In genomic region chr3:30241721-30242120, GRCh38 we compare ENCODE assay signal across 30 cellular contexts.
"Had no signal": no experiment of that assay in that cellular context is flagged by ENCODE, and none has a peak within 500 bp of the region (broad histone marks: within the 10 kb centered on the region; RNA-seq: fewer than 3 reads in every experiment).

No MANE protein-coding gene starts in this region.

- H3K9ac ChIP-seq: neural progenitor cell had no signal

- H3K27ac ChIP-seq: body of pancreas, cardiac muscle cell, coronary artery, dorsolateral prefrontal cortex, foreskin keratinocyte, heart left ventricle, lower lobe of right lung, neural progenitor cell, right atrium auricular region, stomach, thyroid gland, WERI-Rb-1 had no signal

- H3K4me2 ChIP-seq: neural progenitor cell had no signal

- H3K27me3 ChIP-seq: body of pancreas, cardiac muscle cell, foreskin keratinocyte, heart left ventricle, neural progenitor cell, right atrium auricular region, stomach, thyroid gland had no signal

- H3K9me3 ChIP-seq: body of pancreas, lower lobe of right lung, right atrium auricular region, stomach, thyroid gland had no signal

- H3K36me3 ChIP-seq: cardiac muscle cell, heart left ventricle, lower lobe of right lung, neural progenitor cell, right atrium auricular region, stomach, thyroid gland, WERI-Rb-1 had no signal

- ATAC-seq: activated CD8-positive, alpha-beta T cell treated with anti-CD3 and anti-CD28 coated beads for 36 hours; activated naive CD4-positive, alpha-beta T cell treated with anti-CD3 and anti-CD28 coated beads, Interleukin-2, amount 50 U/mL, for 72 hours; body of pancreas; foreskin keratinocyte; heart left ventricle; lower lobe of right lung; natural killer cell; stimulated activated naive B cell treated with anti-CD40 and anti-IgM and Interleukin-4, amounts not matched to agents 10 μg/mL and 1 μg/mL and 100 μg/mL, for 72 hours had no signal

- DNase-seq: activated CD4-positive, alpha-beta T cell treated with anti-CD3 and anti-CD28 coated beads, Interleukin-2, amount 10 ng/mL, durations not matched to agents 24 days and 14 days; activated CD4-positive, CD25-positive, alpha-beta regulatory T cell treated with anti-CD3 and anti-CD28 coated beads, Interleukin-2, amount 50 U/mL, for 72 hours; activated CD8-positive, alpha-beta T cell treated with anti-CD3 and anti-CD28 coated beads for 36 hours; activated naive CD4-positive, alpha-beta T cell; activated T-cell treated with anti-CD3 and anti-CD28 coated beads, Interleukin-2, amount 50 U/mL, for 48 hours; anterior cingulate cortex; body of pancreas; dorsolateral prefrontal cortex; effector memory CD4-positive, alpha-beta T cell; erythroblast; foreskin keratinocyte; heart left ventricle; hypothalamus; immature natural killer cell; lower lobe of right lung; mesendoderm; natural killer cell; occipital lobe; stimulated activated CD4-positive, alpha-beta T cell treated with anti-CD3 and anti-CD28 coated beads, Interleukin-15, amount 100 ng/mL, for 24 hours; stimulated activated CD4-positive, alpha-beta T cell treated with anti-CD3 and anti-CD28 coated beads, Interleukin-2, amount 100 ng/mL, for 24 hours; stimulated activated naive B cell treated with anti-CD40 and anti-IgM and Interleukin-4, amounts not matched to agents 10 μg/mL and 1 μg/mL and 100 μg/mL, for 72 hours; stomach; T-helper 9 cell; thyroid gland; WERI-Rb-1 had no signal

- H3K4me3 ChIP-seq: body of pancreas, cardiac muscle cell, coronary artery, dorsolateral prefrontal cortex, heart left ventricle, lower lobe of right lung, neural progenitor cell, right atrium auricular region, stomach, thyroid gland had no signal

- H2AFZ ChIP-seq: neural progenitor cell had no signal

- H3K4me1 ChIP-seq: body of pancreas, foreskin keratinocyte, heart left ventricle, lower lobe of right lung, right atrium auricular region, stomach, thyroid gland had no signal
